Comparison of ENCODE assay signal across 16 cellular contexts in the genomic region with DNA sequence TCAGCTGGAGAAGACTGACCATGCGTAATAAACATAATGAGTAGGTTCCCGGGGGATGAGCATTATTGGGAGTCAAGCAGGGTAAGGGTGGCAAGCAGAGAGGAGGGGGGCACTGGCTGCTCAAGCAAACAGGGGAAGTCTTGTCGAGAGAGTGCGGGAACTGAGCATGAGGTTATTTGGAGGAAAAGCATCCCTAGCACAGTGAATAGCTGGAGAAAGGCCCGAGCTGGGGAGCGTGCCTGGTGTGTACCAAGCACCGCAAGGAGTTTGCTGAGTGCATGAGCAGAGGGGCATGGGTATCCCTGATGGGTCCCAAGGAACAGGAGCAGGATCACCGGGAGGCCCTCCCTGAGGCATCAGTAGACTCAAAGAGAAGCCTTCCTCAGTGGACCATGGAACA. TPM values are rescaled to one million over a fixed set of nuclear protein-coding genes. Genes with fewer than 3 reads are reported as not detected.
DNase-seq lines count a peak whose midpoint lies in the region; ATAC-seq, FAIRE-seq and TF ChIP-seq lines count a peak whose summit lies in the region.
"Had no signal": no experiment of that assay in that cellular context is flagged by ENCODE, and none has a peak within 500 bp of the region (broad histone marks: within the 10 kb centered on the region; RNA-seq: fewer than 3 reads in every experiment).

No MANE protein-coding gene starts in this region.

- peaks cover 5% of the 10 kb centered on the region for H3K36me3 Mint-ChIP-seq in activated CD8-positive, alpha-beta T cell treated with anti-CD3 and anti-CD28 coated beads for 36 hours (ENCODE audit: low read depth)
- H3K36me3 Mint-ChIP-seq in activated CD8-positive, alpha-beta T cell treated with anti-CD3 and anti-CD28 coated beads, Interleukin-2, amount 10 ng/mL, durations not matched to agents 7 days and 5 days (ENCODE audit: low read depth): peaks cover 9% of the 10 kb centered on the region
- H3K36me3 Mint-ChIP-seq in activated T-helper 17 cell treated with anti-CD3 and anti-CD28 coated beads, Interleukin-2, amount 50 U/mL, for 72 hours (ENCODE audit: low read depth): peaks cover 18% of the 10 kb centered on the region

- no peak for FAIRE-seq in D721Med (lab: Jason Lieb, UNC)

- H3K27ac Mint-ChIP-seq in activated CD8-positive, alpha-beta T cell treated with anti-CD3 and anti-CD28 coated beads for 36 hours: peak overlapping the region; percentile 73
- H3K27ac Mint-ChIP-seq in activated CD8-positive, alpha-beta T cell treated with anti-CD3 and anti-CD28 coated beads, Interleukin-2, amount 10 ng/mL, durations not matched to agents 7 days and 5 days: no peak overlapping the region
- H3K27ac Mint-ChIP-seq in activated T-helper 17 cell treated with anti-CD3 and anti-CD28 coated beads, Interleukin-2, amount 50 U/mL, for 72 hours: peak overlapping the region; percentile 85

- intact Hi-C loops in activated CD8-positive, alpha-beta T cell treated with anti-CD3 and anti-CD28 coated beads for 36 hours (cut with micrococcal nuclease): no loop called here
- intact Hi-C loops in head of caudate nucleus (cut with DNase I): no loop called here

- H3K4me3 Mint-ChIP-seq in activated CD8-positive, alpha-beta T cell treated with anti-CD3 and anti-CD28 coated beads for 36 hours: no peak overlapping the region
- no peak overlapping the region for H3K4me3 Mint-ChIP-seq in activated CD8-positive, alpha-beta T cell treated with anti-CD3 and anti-CD28 coated beads, Interleukin-2, amount 10 ng/mL, durations not matched to agents 7 days and 5 days
- no peak overlapping the region for H3K4me3 Mint-ChIP-seq in activated T-helper 17 cell treated with anti-CD3 and anti-CD28 coated beads, Interleukin-2, amount 50 U/mL, for 72 hours
- H3K4me3 Mint-ChIP-seq: stimulated activated naive B cell treated with anti-CD40 and anti-IgM and Interleukin-4, amounts not matched to agents 10 μg/mL and 1 μg/mL and 100 μg/mL, for 72 hours had no signal

- ATAC-seq in activated CD8-positive, alpha-beta T cell treated with anti-CD3 and anti-CD28 coated beads for 36 hours: no peak
- no peak for ATAC-seq in activated CD8-positive, alpha-beta T cell treated with anti-CD3 and anti-CD28 coated beads, Interleukin-2, amount 10 ng/mL, durations not matched to agents 7 days and 5 days
- ATAC-seq in activated T-helper 17 cell treated with anti-CD3 and anti-CD28 coated beads, Interleukin-2, amount 50 U/mL, for 72 hours (replicated peaks): no peak
- ATAC-seq: esophagus mucosa; left colon; stimulated activated naive B cell treated with anti-CD40 and anti-IgM and Interleukin-4, amounts not matched to agents 10 μg/mL and 1 μg/mL and 100 μg/mL, for 72 hours had no signal

- POLR2A ChIA-PET in activated CD8-positive, alpha-beta T cell treated with anti-CD3 and anti-CD28 coated beads for 36 hours (lab: Charles Lee): interaction anchor here (1.0 to 2.2 kb wide), 5 partner anchors 10 to 25 kb away, joined by 3 to 6 read pairs (median 4); no protein-coding TSS in a partner anchor
- POLR2A ChIA-PET in activated CD8-positive, alpha-beta T cell treated with anti-CD3 and anti-CD28 coated beads, Interleukin-2, amount 10 ng/mL, durations not matched to agents 7 days and 5 days (lab: Charles Lee): interaction anchor here (0.6 kb wide), 1 partner anchor 10 kb away, joined by 3 read pairs; no protein-coding TSS in a partner anchor

- DNase-seq in activated CD8-positive, alpha-beta T cell treated with anti-CD3 and anti-CD28 coated beads for 36 hours: no peak
- DNase-seq in activated CD8-positive, alpha-beta T cell treated with anti-CD3 and anti-CD28 coated beads, Interleukin-2, amount 10 ng/mL, durations not matched to agents 7 days and 5 days: no peak
- DNase-seq in head of caudate nucleus (peak in 38 of 42 donors; percentile 22 to 82 (median 50)), cortex of kidney (lab: John Stamatoyannopoulos, UW) (no peak), D721Med (ENCODE audit: insufficient read length, low spot score) (no peak)
- peak; percentile 21 for DNase-seq in stimulated activated CD8-positive, alpha-beta memory T cell treated with anti-CD3 and anti-CD28 coated beads, Interleukin-4, amount 100 ng/mL, for 48 hours
- no peak for DNase-seq in stimulated activated naive CD4-positive, alpha-beta T cell treated with Interleukin-2 at 50 U/mL for 16 hours (lab: John Stamatoyannopoulos, UW)
- DNase-seq: activated gamma-delta T cell treated with Interleukin-2 at 50 U/mL for 16 hours; left colon; NCI-H1930; NCI-H774; right lobe of liver; stimulated activated CD4-positive, alpha-beta T cell treated with anti-CD3 and anti-CD28 coated beads, Interleukin-4, amount 100 ng/mL, for 24 hours; stimulated activated naive B cell treated with anti-CD40 and anti-IgM and Interleukin-4, amounts not matched to agents 10 μg/mL and 1 μg/mL and 100 μg/mL, for 72 hours had no signal

- H3K4me1 Mint-ChIP-seq in activated CD8-positive, alpha-beta T cell treated with anti-CD3 and anti-CD28 coated beads for 36 hours (ENCODE audit: low read depth): peaks cover 45% of the 10 kb centered on the region
- H3K4me1 Mint-ChIP-seq in activated CD8-positive, alpha-beta T cell treated with anti-CD3 and anti-CD28 coated beads, Interleukin-2, amount 10 ng/mL, durations not matched to agents 7 days and 5 days (ENCODE audit: low read depth): peaks cover 35% of the 10 kb centered on the region
- peaks cover 17% of the 10 kb centered on the region for H3K4me1 Mint-ChIP-seq in activated T-helper 17 cell treated with anti-CD3 and anti-CD28 coated beads, Interleukin-2, amount 50 U/mL, for 72 hours

- H3K9me3 Mint-ChIP-seq in activated CD8-positive, alpha-beta T cell treated with anti-CD3 and anti-CD28 coated beads for 36 hours: no peaks in the 10 kb centered on the region
- no peaks in the 10 kb centered on the region for H3K9me3 Mint-ChIP-seq in activated CD8-positive, alpha-beta T cell treated with anti-CD3 and anti-CD28 coated beads, Interleukin-2, amount 10 ng/mL, durations not matched to agents 7 days and 5 days (ENCODE audit: insufficient read depth)
- H3K9me3 Mint-ChIP-seq in activated T-helper 17 cell treated with anti-CD3 and anti-CD28 coated beads, Interleukin-2, amount 50 U/mL, for 72 hours: no peaks in the 10 kb centered on the region
- H3K9me3 Mint-ChIP-seq: stimulated activated naive B cell treated with anti-CD40 and anti-IgM and Interleukin-4, amounts not matched to agents 10 μg/mL and 1 μg/mL and 100 μg/mL, for 72 hours had no signal

- TF ChIP-seq CTCF in activated CD8-positive, alpha-beta T cell treated with anti-CD3 and anti-CD28 coated beads for 36 hours (IDR thresholded peaks at IDR 0.05): no peak
- TF ChIP-seq CTCF in D721Med (IDR thresholded peaks at IDR 0.05; ENCODE audit: insufficient read depth, missing control alignments): no peak

- CTCF ChIA-PET in activated CD8-positive, alpha-beta T cell treated with anti-CD3 and anti-CD28 coated beads for 36 hours (lab: Charles Lee): interaction anchor here (2.1 kb wide), 1 partner anchor 15 kb away, joined by 5 read pairs; no protein-coding TSS in a partner anchor
- CTCF ChIA-PET in activated CD8-positive, alpha-beta T cell treated with anti-CD3 and anti-CD28 coated beads, Interleukin-2, amount 10 ng/mL, durations not matched to agents 7 days and 5 days (lab: Charles Lee): no interaction called here

- H3K27me3 Mint-ChIP-seq in activated CD8-positive, alpha-beta T cell treated with anti-CD3 and anti-CD28 coated beads for 36 hours: no peaks in the 10 kb centered on the region
- H3K27me3 Mint-ChIP-seq in activated CD8-positive, alpha-beta T cell treated with anti-CD3 and anti-CD28 coated beads, Interleukin-2, amount 10 ng/mL, durations not matched to agents 7 days and 5 days (ENCODE audit: low read depth): no peaks in the 10 kb centered on the region
- no peaks in the 10 kb centered on the region for H3K27me3 Mint-ChIP-seq in activated T-helper 17 cell treated with anti-CD3 and anti-CD28 coated beads, Interleukin-2, amount 50 U/mL, for 72 hours
- H3K27me3 Mint-ChIP-seq: stimulated activated naive B cell treated with anti-CD40 and anti-IgM and Interleukin-4, amounts not matched to agents 10 μg/mL and 1 μg/mL and 100 μg/mL, for 72 hours had no signal

RNA-seq across cellular contexts. Expression of gene CYTH1, which starts 17.2 kb away (rescaled TPM):
- 10 to 100 TPM; 95.1 to 96.0 TPM for total RNA-seq in activated CD8-positive, alpha-beta T cell treated with anti-CD3 and anti-CD28 coated beads for 36 hours
- 100 to 1,000 TPM; 137 to 138 TPM for total RNA-seq in activated CD8-positive, alpha-beta T cell treated with anti-CD3 and anti-CD28 coated beads, Interleukin-2, amount 10 ng/mL, durations not matched to agents 7 days and 5 days
- total RNA-seq in activated T-helper 17 cell treated with anti-CD3 and anti-CD28 coated beads, Interleukin-2, amount 50 U/mL, for 72 hours: 100 to 1,000 TPM; 173 to 195 TPM

Comparison
In these comparisons a context has a peak if more than half of its experiments do, and no peak if none do; other contexts are left out.
1. DNase-seq: peak in head of caudate nucleus (38 of 42) and stimulated activated CD8-positive, alpha-beta memory T cell treated with anti-CD3 and anti-CD28 coated beads, Interleukin-4, amount 100 ng/mL, for 48 hours (single experiment); none in activated CD8-positive, alpha-beta T cell treated with anti-CD3 and anti-CD28 coated beads for 36 hours (single experiment), activated CD8-positive, alpha-beta T cell treated with anti-CD3 and anti-CD28 coated beads, Interleukin-2, amount 10 ng/mL, durations not matched to agents 7 days and 5 days (single experiment), stimulated activated naive CD4-positive, alpha-beta T cell treated with Interleukin-2 at 50 U/mL for 16 hours (single experiment), cortex of kidney (single experiment) and D721Med (single experiment).